In the genomic region with DNA sequence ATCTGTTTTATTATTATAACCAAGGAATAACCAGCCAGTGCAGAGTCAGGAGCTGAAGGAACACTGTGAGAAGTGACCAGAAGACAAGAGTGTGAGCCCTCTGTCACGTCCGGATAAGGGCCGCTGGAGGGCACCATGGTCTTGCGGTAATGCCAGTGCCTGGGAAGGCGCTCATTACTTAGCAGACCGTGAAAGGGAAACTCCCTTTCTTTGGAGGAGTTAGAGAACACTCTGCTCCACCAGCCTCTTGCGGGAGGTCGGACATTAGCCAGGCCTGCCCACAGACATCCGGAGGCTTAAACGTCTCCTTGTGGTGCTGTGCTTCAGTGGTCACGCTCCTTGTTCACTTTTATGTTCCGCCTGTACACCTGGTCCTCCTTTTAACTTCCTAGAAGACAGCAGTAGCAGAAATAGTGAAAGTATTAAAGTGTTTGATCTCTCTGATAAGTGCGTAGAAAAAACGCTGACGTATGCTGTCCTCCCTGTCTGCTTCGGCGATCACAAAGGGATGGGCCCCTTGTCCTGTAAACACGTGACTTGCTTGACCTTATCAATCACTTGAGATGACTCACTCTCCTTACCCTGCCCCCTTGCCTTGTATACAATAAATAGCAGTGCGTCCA, we compare ENCODE assay signal across 1 cellular context.
TF ChIP-seq lines count a peak whose summit lies in the region.

No MANE protein-coding gene starts in this region.

TF ChIP-seq in Ishikawa, 13 proteins besides CTCF, POLR2A, EP300 and RAD21 (continued from another document):
- TF ChIP-seq, protein P1, sequence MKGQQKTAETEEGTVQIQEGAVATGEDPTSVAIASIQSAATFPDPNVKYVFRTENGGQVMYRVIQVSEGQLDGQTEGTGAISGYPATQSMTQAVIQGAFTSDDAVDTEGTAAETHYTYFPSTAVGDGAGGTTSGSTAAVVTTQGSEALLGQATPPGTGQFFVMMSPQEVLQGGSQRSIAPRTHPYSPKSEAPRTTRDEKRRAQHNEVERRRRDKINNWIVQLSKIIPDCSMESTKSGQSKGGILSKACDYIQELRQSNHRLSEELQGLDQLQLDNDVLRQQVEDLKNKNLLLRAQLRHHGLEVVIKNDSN (IDR thresholded peaks at IDR 0.05): no peak
- no peak for TF ChIP-seq TCF12 (IDR thresholded peaks at IDR 0.05; ENCODE audit: low read depth)
- TF ChIP-seq TEAD4 (IDR thresholded peaks at IDR 0.05): no peak
- no peak for TF ChIP-seq EGR1 (IDR thresholded peaks at IDR 0.05)
- no peak for TF ChIP-seq NFIC (IDR thresholded peaks at IDR 0.05)
- no peak for TF ChIP-seq YY1 (IDR thresholded peaks at IDR 0.05; ENCODE audit: low read depth)
